In genomic region chr3:100561459-100562158, GRCh38 we compare ENCODE assay signal across 13 cellular contexts. TPM values are rescaled to one million over a fixed set of nuclear protein-coding genes. Genes with fewer than 3 reads are reported as not detected.
A peak's percentile ranks its signal among the peaks of the same experiment; 100 is the strongest.
DNase-seq lines count a peak whose midpoint lies in the region; ATAC-seq and TF ChIP-seq lines count a peak whose summit lies in the region.
"Had no signal": no experiment of that assay in that cellular context is flagged by ENCODE, and none has a peak within 500 bp of the region (broad histone marks: within the 10 kb centered on the region; RNA-seq: fewer than 3 reads in every experiment).

No MANE protein-coding gene starts in this region.

- no peak overlapping the region for H3K4me3 ChIP-seq in astrocyte of the spinal cord (ENCODE audit: low read depth, low read length)
- H3K4me3 ChIP-seq in spleen = no peak overlapping the region

- H3K9me3 ChIP-seq in spleen = no peaks in the 10 kb centered on the region
- H3K9me3 ChIP-seq: BE2C had no signal

- no peak for TF ChIP-seq POLR2A in spleen (IDR thresholded peaks at IDR 0.05)

- WGBS in spleen, 5 donors = 65 to 90% (median 73%) methylated on average over 7 of the region's 7 CpGs

- in situ Hi-C loops in astrocyte of the spinal cord (cut with HindIII; ENCODE audit: low sequenced_read_pairs) = no loop called here

- H3K27ac ChIP-seq in spleen = no peak overlapping the region

- H3K27ac Mint-ChIP-seq in stimulated activated naive CD8-positive, alpha-beta T cell treated with anti-CD3 and anti-CD28 coated beads, Interleukin-15, amount 100 ng/mL, for 72 hours = no peak overlapping the region
- H3K27ac Mint-ChIP-seq: effector memory CD8-positive, alpha-beta T cell; progenitor cell of endocrine pancreas had no signal

- no peak overlapping the region for H3K4me3 Mint-ChIP-seq in stimulated activated naive CD8-positive, alpha-beta T cell treated with anti-CD3 and anti-CD28 coated beads, Interleukin-15, amount 100 ng/mL, for 72 hours
- H3K4me3 Mint-ChIP-seq: effector memory CD8-positive, alpha-beta T cell had no signal

- no peaks in the 10 kb centered on the region for H3K27me3 ChIP-seq in spleen (replicated peaks in 1 of 7)
- H3K27me3 ChIP-seq: BE2C had no signal

- H3K36me3 ChIP-seq in spleen = no peaks in the 10 kb centered on the region
- H3K36me3 ChIP-seq: BE2C had no signal

- peak; percentile 31 for ATAC-seq in stimulated activated naive CD8-positive, alpha-beta T cell treated with anti-CD3 and anti-CD28 coated beads, Interleukin-15, amount 100 ng/mL, for 72 hours
- ATAC-seq in stimulated activated naive CD8-positive, alpha-beta T cell treated with anti-CD3 and anti-CD28 coated beads, Interleukin-15, Interleukin-2, amounts not matched to agents 100 U/mL and 50 U/mL, for 24 hours = no peak
- ATAC-seq in left lobe of liver (peak; percentile 66), left ventricle myocardium superior (no peak)
- no peak for ATAC-seq in activated CD4-positive, CD25-positive, alpha-beta regulatory T cell treated with anti-CD3 and anti-CD28 coated beads, Interleukin-2, amount 50 U/mL, for 24 hours
- ATAC-seq: effector memory CD8-positive, alpha-beta T cell; left cardiac atrium had no signal

- H3K4me1 ChIP-seq in spleen = no peaks in the 10 kb centered on the region
- H3K4me1 ChIP-seq: BE2C had no signal

- H3K27me3 Mint-ChIP-seq in stimulated activated naive CD8-positive, alpha-beta T cell treated with anti-CD3 and anti-CD28 coated beads, Interleukin-15, amount 100 ng/mL, for 72 hours = no peaks in the 10 kb centered on the region
- H3K27me3 Mint-ChIP-seq: progenitor cell of endocrine pancreas had no signal

- no peak for DNase-seq in stimulated activated naive CD8-positive, alpha-beta T cell treated with anti-CD3 and anti-CD28 coated beads, Interleukin-15, amount 100 ng/mL, for 72 hours
- DNase-seq in stimulated activated naive CD8-positive, alpha-beta T cell treated with anti-CD3 and anti-CD28 coated beads, Interleukin-15, Interleukin-2, amounts not matched to agents 100 U/mL and 50 U/mL, for 24 hours = no peak
- DNase-seq in astrocyte of the spinal cord (ENCODE audit: low read depth, low spot score) (peak; percentile 68), left lobe of liver (ENCODE audit: low spot score) (no peak), left ventricle myocardium superior (no peak), spleen (no peak), NCI-H1436 treated with DMSO at 0.1 percent for 48 hours (lab: John Stamatoyannopoulos, UW) (no peak)
- DNase-seq: activated naive CD4-positive, alpha-beta T cell; BE2C; effector memory CD8-positive, alpha-beta T cell; left cardiac atrium had no signal

- no peaks in the 10 kb centered on the region for H3K9me3 Mint-ChIP-seq in stimulated activated naive CD8-positive, alpha-beta T cell treated with anti-CD3 and anti-CD28 coated beads, Interleukin-15, amount 100 ng/mL, for 72 hours
- H3K9me3 Mint-ChIP-seq: effector memory CD8-positive, alpha-beta T cell had no signal

- intact Hi-C loops in left ventricle myocardium superior (cut with micrococcal nuclease) (no loop called here), spleen (cut with DNase I; ENCODE audit: low total_unique reads) (no loop called here)

- H3K4me1 Mint-ChIP-seq in stimulated activated naive CD8-positive, alpha-beta T cell treated with anti-CD3 and anti-CD28 coated beads, Interleukin-15, amount 100 ng/mL, for 72 hours = peaks cover 7% of the 10 kb centered on the region

- no peak for TF ChIP-seq CTCF in astrocyte of the spinal cord (IDR thresholded peaks at IDR 0.05; ENCODE audit: low read depth, low read length)
- TF ChIP-seq CTCF in spleen (IDR thresholded peaks at IDR 0.05 in 8 of 11, conservative IDR thresholded peaks at IDR 0.05 in 3 of 11) = no peak

RNA-seq across cellular contexts. Expression of gene ADGRG7, which starts 47.8 kb away (rescaled TPM):
- total RNA-seq in left lobe of liver (17.0 TPM), left ventricle myocardium superior (not detected), spleen (not detected)
- not detected for polyA plus RNA-seq in spleen
- total RNA-seq: left cardiac atrium had no signal

Comparison
In these comparisons a context has a peak if more than half of its experiments do, and no peak if none do; other contexts are left out.
1. ATAC-seq: peak in stimulated activated naive CD8-positive, alpha-beta T cell treated with anti-CD3 and anti-CD28 coated beads, Interleukin-15, amount 100 ng/mL, for 72 hours (single experiment) and left lobe of liver (single experiment); none in stimulated activated naive CD8-positive, alpha-beta T cell treated with anti-CD3 and anti-CD28 coated beads, Interleukin-15, Interleukin-2, amounts not matched to agents 100 U/mL and 50 U/mL, for 24 hours (single experiment), activated CD4-positive, CD25-positive, alpha-beta regulatory T cell treated with anti-CD3 and anti-CD28 coated beads, Interleukin-2, amount 50 U/mL, for 24 hours (0 of 2) and left ventricle myocardium superior (single experiment).
2. RNA of gene ADGRG7, which starts 47.8 kb away (total RNA-seq): 17.0 TPM in left lobe of liver (single experiment); not detected in left ventricle myocardium superior (single experiment) and not detected in spleen; every median in the first group is over 10 times any median in the second.